1 cellular context compared by ENCODE assay signal in the genomic region with DNA sequence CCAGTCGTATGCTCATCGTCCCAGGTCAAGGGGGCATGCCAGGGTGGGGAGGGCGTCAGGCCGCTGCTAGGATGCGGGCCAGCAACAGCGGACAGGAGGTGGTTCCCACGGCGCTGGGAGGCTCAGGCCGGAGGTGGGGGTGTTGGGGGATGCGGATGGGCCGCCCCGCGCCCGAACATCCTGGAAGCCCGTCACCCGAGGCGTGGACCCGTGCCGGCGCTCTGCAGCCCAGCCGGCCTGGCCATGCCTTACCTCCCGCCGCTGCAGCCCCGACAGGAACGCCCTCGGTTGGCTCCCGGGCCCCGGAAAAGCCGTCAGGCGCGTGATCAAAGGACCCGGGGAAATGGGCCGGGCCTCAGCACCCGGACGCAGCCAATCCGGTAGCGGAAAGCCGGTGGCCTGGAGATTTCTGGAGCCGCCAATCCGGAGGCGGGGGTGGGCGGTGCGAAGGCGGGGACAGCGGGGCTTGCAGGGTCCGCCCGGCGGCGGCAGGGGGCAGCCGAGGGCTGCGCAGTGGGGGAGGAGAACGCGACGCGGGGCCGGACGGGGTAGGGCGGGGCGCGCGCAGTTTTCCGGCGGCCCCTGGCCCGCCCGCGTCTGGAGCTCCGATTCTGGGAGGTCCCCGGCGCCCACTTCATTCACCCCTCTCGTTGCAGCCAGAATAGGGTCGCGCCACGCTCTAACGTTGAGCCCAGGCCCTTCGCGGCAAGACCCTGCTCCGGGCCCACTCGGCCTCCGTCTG.
TF ChIP-seq lines count a peak whose summit lies in the region.

A gene (minus strand): TSS at position 280 of the 742 bp plus-strand sequence. CDS start 1,215 bp downstream, outside the sequence.

TF ChIP-seq in K562, 482 proteins besides CTCF, POLR2A, EP300 and RAD21 (continued from another document and continues in another):
- TF ChIP-seq ZNF274 (IDR thresholded peaks at IDR 0.05; ENCODE audit: borderline replicate concordance, low read depth, low read length) = no peak; the same call in 1 of the 2 replicates
- no peak for TF ChIP-seq STAT5A (IDR thresholded peaks at IDR 0.05; ENCODE audit: borderline replicate concordance, low read length)
- peak; percentile 61; the same call in 1 of the 2 replicates for TF ChIP-seq ZBTB7A (IDR thresholded peaks at IDR 0.05; ENCODE audit: borderline replicate concordance, control insufficient read depth, low read depth, low read length)
- TF ChIP-seq KLF10 (CRISPR knock-in tag; IDR thresholded peaks at IDR 0.05) = no peak
- TF ChIP-seq PHF8 (IDR thresholded peaks at IDR 0.05; ENCODE audit: borderline replicate concordance, low read length) = peak; percentile 87; the same call in 1 of the 2 replicates
- TF ChIP-seq ZNF146 (CRISPR knock-in tag; IDR thresholded peaks at IDR 0.05; ENCODE audit: unreplicated experiment) = no peak
- TF ChIP-seq MXI1 (IDR thresholded peaks at IDR 0.05; ENCODE audit: low read depth, low read length) = peak; percentile 47; the same call in 1 of the 2 replicates
- TF ChIP-seq SMARCA5 (IDR thresholded peaks at IDR 0.05) = peak; percentile 83
- TF ChIP-seq CCNT2 (IDR thresholded peaks at IDR 0.05; ENCODE audit: borderline replicate concordance, extremely low read depth, insufficient read length, low read depth, low read length) = peak; percentile 92
- TF ChIP-seq, protein P1, sequence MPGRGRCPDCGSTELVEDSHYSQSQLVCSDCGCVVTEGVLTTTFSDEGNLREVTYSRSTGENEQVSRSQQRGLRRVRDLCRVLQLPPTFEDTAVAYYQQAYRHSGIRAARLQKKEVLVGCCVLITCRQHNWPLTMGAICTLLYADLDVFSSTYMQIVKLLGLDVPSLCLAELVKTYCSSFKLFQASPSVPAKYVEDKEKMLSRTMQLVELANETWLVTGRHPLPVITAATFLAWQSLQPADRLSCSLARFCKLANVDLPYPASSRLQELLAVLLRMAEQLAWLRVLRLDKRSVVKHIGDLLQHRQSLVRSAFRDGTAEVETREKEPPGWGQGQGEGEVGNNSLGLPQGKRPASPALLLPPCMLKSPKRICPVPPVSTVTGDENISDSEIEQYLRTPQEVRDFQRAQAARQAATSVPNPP (IDR thresholded peaks at IDR 0.05; ENCODE audit: borderline replicate concordance, insufficient read depth, insufficient read length) = no peak
- TF ChIP-seq RCOR1 (IDR thresholded peaks at IDR 0.05; ENCODE audit: borderline replicate concordance in 1 of 2, low read depth in 2 of 2, low read length in 2 of 2) = peak in 1 of 2 experiments; percentile 14; a peak in 1 of 4 replicates
- TF ChIP-seq POU5F1 (IDR thresholded peaks at IDR 0.05; ENCODE audit: borderline replicate concordance, low read depth, low read length, partially characterized antibody) = no peak
- no peak for TF ChIP-seq DIDO1 (tag; IDR thresholded peaks at IDR 0.05; ENCODE audit: low read depth)
- TF ChIP-seq, protein P2, sequence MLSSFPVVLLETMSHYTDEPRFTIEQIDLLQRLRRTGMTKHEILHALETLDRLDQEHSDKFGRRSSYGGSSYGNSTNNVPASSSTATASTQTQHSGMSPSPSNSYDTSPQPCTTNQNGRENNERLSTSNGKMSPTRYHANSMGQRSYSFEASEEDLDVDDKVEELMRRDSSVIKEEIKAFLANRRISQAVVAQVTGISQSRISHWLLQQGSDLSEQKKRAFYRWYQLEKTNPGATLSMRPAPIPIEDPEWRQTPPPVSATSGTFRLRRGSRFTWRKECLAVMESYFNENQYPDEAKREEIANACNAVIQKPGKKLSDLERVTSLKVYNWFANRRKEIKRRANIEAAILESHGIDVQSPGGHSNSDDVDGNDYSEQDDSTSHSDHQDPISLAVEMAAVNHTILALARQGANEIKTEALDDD (IDR thresholded peaks at IDR 0.05) = no peak
- no peak for TF ChIP-seq ZNF764 (CRISPR knock-in tag; IDR thresholded peaks at IDR 0.05; ENCODE audit: low read depth)
- no peak for TF ChIP-seq ZNF699 (CRISPR knock-in tag; IDR thresholded peaks at IDR 0.05; ENCODE audit: insufficient replicate concordance)
- TF ChIP-seq, protein P3, sequence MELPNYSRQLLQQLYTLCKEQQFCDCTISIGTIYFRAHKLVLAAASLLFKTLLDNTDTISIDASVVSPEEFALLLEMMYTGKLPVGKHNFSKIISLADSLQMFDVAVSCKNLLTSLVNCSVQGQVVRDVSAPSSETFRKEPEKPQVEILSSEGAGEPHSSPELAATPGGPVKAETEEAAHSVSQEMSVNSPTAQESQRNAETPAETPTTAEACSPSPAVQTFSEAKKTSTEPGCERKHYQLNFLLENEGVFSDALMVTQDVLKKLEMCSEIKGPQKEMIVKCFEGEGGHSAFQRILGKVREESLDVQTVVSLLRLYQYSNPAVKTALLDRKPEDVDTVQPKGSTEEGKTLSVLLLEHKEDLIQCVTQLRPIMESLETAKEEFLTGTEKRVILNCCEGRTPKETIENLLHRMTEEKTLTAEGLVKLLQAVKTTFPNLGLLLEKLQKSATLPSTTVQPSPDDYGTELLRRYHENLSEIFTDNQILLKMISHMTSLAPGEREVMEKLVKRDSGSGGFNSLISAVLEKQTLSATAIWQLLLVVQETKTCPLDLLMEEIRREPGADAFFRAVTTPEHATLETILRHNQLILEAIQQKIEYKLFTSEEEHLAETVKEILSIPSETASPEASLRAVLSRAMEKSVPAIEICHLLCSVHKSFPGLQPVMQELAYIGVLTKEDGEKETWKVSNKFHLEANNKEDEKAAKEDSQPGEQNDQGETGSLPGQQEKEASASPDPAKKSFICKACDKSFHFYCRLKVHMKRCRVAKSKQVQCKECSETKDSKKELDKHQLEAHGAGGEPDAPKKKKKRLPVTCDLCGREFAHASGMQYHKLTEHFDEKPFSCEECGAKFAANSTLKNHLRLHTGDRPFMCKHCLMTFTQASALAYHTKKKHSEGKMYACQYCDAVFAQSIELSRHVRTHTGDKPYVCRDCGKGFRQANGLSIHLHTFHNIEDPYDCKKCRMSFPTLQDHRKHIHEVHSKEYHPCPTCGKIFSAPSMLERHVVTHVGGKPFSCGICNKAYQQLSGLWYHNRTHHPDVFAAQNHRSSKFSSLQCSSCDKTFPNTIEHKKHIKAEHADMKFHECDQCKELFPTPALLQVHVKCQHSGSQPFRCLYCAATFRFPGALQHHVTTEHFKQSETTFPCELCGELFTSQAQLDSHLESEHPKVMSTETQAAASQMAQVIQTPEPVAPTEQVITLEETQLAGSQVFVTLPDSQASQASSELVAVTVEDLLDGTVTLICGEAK (IDR thresholded peaks at IDR 0.05) = peak; percentile 65
- TF ChIP-seq, protein P3 (CRISPR knock-in tag; IDR thresholded peaks at IDR 0.05) = no peak
- TF ChIP-seq PPARD (CRISPR knock-in tag; IDR thresholded peaks at IDR 0.05) = no peak
- no peak for TF ChIP-seq ZNF586 (CRISPR knock-in tag; conservative IDR thresholded peaks at IDR 0.05)
- TF ChIP-seq KDM5B (IDR thresholded peaks at IDR 0.05; ENCODE audit: insufficient replicate concordance, low read depth, low read length) = no peak
- no peak for TF ChIP-seq ZNF175 (CRISPR knock-in tag; IDR thresholded peaks at IDR 0.05; ENCODE audit: low read depth)
- peak; percentile 30; the same call in 1 of the 2 replicates for TF ChIP-seq NCOR1 (IDR thresholded peaks at IDR 0.05)
- no peak for TF ChIP-seq DMBX1 (CRISPR knock-in tag; IDR thresholded peaks at IDR 0.05; ENCODE audit: borderline replicate concordance)
- 0 out of 2 replicates have a peak, but pooled peaks have one; percentile 20 for TF ChIP-seq ERF (CRISPR knock-in tag; IDR thresholded peaks at IDR 0.05)
- TF ChIP-seq MCM7 (IDR thresholded peaks at IDR 0.05) = no peak
- TF ChIP-seq ZNF263 (CRISPR knock-in tag; IDR thresholded peaks at IDR 0.05; ENCODE audit: borderline replicate concordance) = no peak
- TF ChIP-seq ZNF253 (CRISPR knock-in tag; conservative IDR thresholded peaks at IDR 0.05) = no peak
- TF ChIP-seq, protein P4, sequence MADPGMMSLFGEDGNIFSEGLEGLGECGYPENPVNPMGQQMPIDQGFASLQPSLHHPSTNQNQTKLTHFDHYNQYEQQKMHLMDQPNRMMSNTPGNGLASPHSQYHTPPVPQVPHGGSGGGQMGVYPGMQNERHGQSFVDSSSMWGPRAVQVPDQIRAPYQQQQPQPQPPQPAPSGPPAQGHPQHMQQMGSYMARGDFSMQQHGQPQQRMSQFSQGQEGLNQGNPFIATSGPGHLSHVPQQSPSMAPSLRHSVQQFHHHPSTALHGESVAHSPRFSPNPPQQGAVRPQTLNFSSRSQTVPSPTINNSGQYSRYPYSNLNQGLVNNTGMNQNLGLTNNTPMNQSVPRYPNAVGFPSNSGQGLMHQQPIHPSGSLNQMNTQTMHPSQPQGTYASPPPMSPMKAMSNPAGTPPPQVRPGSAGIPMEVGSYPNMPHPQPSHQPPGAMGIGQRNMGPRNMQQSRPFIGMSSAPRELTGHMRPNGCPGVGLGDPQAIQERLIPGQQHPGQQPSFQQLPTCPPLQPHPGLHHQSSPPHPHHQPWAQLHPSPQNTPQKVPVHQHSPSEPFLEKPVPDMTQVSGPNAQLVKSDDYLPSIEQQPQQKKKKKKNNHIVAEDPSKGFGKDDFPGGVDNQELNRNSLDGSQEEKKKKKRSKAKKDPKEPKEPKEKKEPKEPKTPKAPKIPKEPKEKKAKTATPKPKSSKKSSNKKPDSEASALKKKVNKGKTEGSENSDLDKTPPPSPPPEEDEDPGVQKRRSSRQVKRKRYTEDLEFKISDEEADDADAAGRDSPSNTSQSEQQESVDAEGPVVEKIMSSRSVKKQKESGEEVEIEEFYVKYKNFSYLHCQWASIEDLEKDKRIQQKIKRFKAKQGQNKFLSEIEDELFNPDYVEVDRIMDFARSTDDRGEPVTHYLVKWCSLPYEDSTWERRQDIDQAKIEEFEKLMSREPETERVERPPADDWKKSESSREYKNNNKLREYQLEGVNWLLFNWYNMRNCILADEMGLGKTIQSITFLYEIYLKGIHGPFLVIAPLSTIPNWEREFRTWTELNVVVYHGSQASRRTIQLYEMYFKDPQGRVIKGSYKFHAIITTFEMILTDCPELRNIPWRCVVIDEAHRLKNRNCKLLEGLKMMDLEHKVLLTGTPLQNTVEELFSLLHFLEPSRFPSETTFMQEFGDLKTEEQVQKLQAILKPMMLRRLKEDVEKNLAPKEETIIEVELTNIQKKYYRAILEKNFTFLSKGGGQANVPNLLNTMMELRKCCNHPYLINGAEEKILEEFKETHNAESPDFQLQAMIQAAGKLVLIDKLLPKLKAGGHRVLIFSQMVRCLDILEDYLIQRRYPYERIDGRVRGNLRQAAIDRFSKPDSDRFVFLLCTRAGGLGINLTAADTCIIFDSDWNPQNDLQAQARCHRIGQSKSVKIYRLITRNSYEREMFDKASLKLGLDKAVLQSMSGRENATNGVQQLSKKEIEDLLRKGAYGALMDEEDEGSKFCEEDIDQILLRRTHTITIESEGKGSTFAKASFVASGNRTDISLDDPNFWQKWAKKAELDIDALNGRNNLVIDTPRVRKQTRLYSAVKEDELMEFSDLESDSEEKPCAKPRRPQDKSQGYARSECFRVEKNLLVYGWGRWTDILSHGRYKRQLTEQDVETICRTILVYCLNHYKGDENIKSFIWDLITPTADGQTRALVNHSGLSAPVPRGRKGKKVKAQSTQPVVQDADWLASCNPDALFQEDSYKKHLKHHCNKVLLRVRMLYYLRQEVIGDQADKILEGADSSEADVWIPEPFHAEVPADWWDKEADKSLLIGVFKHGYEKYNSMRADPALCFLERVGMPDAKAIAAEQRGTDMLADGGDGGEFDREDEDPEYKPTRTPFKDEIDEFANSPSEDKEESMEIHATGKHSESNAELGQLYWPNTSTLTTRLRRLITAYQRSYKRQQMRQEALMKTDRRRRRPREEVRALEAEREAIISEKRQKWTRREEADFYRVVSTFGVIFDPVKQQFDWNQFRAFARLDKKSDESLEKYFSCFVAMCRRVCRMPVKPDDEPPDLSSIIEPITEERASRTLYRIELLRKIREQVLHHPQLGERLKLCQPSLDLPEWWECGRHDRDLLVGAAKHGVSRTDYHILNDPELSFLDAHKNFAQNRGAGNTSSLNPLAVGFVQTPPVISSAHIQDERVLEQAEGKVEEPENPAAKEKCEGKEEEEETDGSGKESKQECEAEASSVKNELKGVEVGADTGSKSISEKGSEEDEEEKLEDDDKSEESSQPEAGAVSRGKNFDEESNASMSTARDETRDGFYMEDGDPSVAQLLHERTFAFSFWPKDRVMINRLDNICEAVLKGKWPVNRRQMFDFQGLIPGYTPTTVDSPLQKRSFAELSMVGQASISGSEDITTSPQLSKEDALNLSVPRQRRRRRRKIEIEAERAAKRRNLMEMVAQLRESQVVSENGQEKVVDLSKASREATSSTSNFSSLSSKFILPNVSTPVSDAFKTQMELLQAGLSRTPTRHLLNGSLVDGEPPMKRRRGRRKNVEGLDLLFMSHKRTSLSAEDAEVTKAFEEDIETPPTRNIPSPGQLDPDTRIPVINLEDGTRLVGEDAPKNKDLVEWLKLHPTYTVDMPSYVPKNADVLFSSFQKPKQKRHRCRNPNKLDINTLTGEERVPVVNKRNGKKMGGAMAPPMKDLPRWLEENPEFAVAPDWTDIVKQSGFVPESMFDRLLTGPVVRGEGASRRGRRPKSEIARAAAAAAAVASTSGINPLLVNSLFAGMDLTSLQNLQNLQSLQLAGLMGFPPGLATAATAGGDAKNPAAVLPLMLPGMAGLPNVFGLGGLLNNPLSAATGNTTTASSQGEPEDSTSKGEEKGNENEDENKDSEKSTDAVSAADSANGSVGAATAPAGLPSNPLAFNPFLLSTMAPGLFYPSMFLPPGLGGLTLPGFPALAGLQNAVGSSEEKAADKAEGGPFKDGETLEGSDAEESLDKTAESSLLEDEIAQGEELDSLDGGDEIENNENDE (IDR thresholded peaks at IDR 0.05; ENCODE audit: low read depth, low read length) = no peak
- no peak for TF ChIP-seq SREBF1 (IDR thresholded peaks at IDR 0.05; ENCODE audit: borderline replicate concordance, low read depth, low read length)
- TF ChIP-seq ZNF239 (CRISPR knock-in tag; IDR thresholded peaks at IDR 0.05) = no peak
- TF ChIP-seq POLR2B (IDR thresholded peaks at IDR 0.05; ENCODE audit: low read depth, partially characterized antibody) = peak; percentile 81
- TF ChIP-seq RBFOX2 (IDR thresholded peaks at IDR 0.05; ENCODE audit: low read depth, low read length) = peak; percentile 90
